23 cellular contexts compared by ENCODE assay signal in the genomic region with DNA sequence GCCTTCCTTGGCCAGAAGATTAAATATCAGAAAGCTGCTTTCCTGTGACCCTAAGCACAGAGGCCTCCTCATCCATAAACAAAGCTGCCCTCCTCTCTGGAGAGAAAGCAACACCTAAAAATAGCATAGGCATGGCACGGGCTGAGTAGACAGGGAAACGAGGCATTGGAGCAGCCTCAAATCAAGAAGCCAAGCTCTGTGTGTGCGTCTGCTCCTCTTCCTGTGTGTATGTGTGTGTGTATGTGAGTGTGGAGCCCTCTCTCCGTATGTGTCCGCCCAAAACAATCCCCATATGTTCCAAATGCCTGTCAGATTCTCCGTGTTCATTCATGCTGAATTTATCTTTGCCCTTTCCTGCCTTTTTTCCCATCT. TPM values are rescaled to one million over a fixed set of nuclear protein-coding genes. Genes with fewer than 3 reads are reported as not detected.
"Had no signal": no experiment of that assay in that cellular context is flagged by ENCODE, and none has a peak within 500 bp of the region (broad histone marks: within the 10 kb centered on the region; RNA-seq: fewer than 3 reads in every experiment).

No MANE protein-coding gene starts in this region.

- ATAC-seq: body of pancreas had no signal

- H3K9me3 ChIP-seq: body of pancreas, transverse colon, vagina had no signal

- H3K36me3 Mint-ChIP-seq: activated naive CD8-positive, alpha-beta T cell treated with anti-CD3 and anti-CD28 coated beads for 36 hours; mesothelial cell of epicardium had no signal

- H3K4me1 Mint-ChIP-seq: endodermal cell, mesothelial cell of epicardium had no signal

- DNase-seq: activated B cell treated with CpG ODN at 0.5 μM for 24 hours; activated CD4-positive, alpha-beta T cell treated with anti-CD3 and anti-CD28 coated beads, Interleukin-2, amount 10 ng/mL, durations not matched to agents 24 days and 14 days; activated CD8-positive, alpha-beta memory T cell treated with anti-CD3 and anti-CD28 coated beads, Interleukin-2, amount 50 U/mL, for 48 hours; activated naive CD8-positive, alpha-beta T cell treated with anti-CD3 and anti-CD28 coated beads for 36 hours; amygdala; body of pancreas; hypothalamus; retina; small intestine; stimulated activated CD4-positive, alpha-beta T cell treated with anti-CD3 and anti-CD28 coated beads, Interleukin-4, amount 100 ng/mL, for 4 hours; stimulated activated CD8-positive, alpha-beta memory T cell treated with anti-CD3 and anti-CD28 coated beads, Interleukin-4, amount 100 ng/mL, for 48 hours; stimulated activated naive CD4-positive, alpha-beta T cell treated with Interleukin-2 at 50 U/mL for 16 hours; substantia nigra; T-helper 2 cell; transverse colon had no signal

- H3K4me1 ChIP-seq: body of pancreas, parathyroid adenoma, transverse colon had no signal

- H3K27ac ChIP-seq: body of pancreas, parathyroid adenoma, transverse colon, vagina had no signal

- H3K4me3 Mint-ChIP-seq: activated B cell treated with CpG ODN at 0.5 μM for 24 hours; activated CD4-positive, alpha-beta T cell treated with anti-CD3 and anti-CD28 coated beads, Interleukin-2, amount 10 ng/mL, durations not matched to agents 24 days and 14 days; activated naive CD8-positive, alpha-beta T cell treated with anti-CD3 and anti-CD28 coated beads for 36 hours; endodermal cell; mesothelial cell of epicardium had no signal

- H3K27me3 ChIP-seq: body of pancreas, transverse colon, vagina had no signal

- H2AFZ ChIP-seq: parathyroid adenoma had no signal

- H3K9ac ChIP-seq: parathyroid adenoma had no signal

- H3K36me3 ChIP-seq: transverse colon, vagina had no signal

- H3K79me2 ChIP-seq: parathyroid adenoma had no signal

- H3K9me3 Mint-ChIP-seq: activated B cell treated with CpG ODN at 0.5 μM for 24 hours; activated naive CD8-positive, alpha-beta T cell treated with anti-CD3 and anti-CD28 coated beads for 36 hours; endodermal cell; mesothelial cell of epicardium had no signal

- H3K27ac Mint-ChIP-seq: activated B cell treated with CpG ODN at 0.5 μM for 24 hours; activated CD4-positive, alpha-beta T cell treated with anti-CD3 and anti-CD28 coated beads, Interleukin-2, amount 10 ng/mL, durations not matched to agents 24 days and 14 days; activated naive CD8-positive, alpha-beta T cell treated with anti-CD3 and anti-CD28 coated beads for 36 hours; endodermal cell; mesothelial cell of epicardium had no signal

- H3K4me3 ChIP-seq: body of pancreas, lung, transverse colon, vagina had no signal

RNA-seq across cellular contexts. Expression of gene KCNJ5, which starts 24.0 kb away (rescaled TPM):
- total RNA-seq: activated B cell treated with CpG ODN at 0.5 μM for 24 hours; activated CD4-positive, alpha-beta T cell treated with anti-CD3 and anti-CD28 coated beads, Interleukin-2, amount 10 ng/mL, durations not matched to agents 24 days and 14 days; activated naive CD8-positive, alpha-beta T cell treated with anti-CD3 and anti-CD28 coated beads for 36 hours; dermis microvascular lymphatic vessel endothelial cell had no signal

RNA-seq across cellular contexts. Expression of gene TP53AIP1, which starts 27.5 kb away (rescaled TPM):
- total RNA-seq: activated B cell treated with CpG ODN at 0.5 μM for 24 hours; activated CD4-positive, alpha-beta T cell treated with anti-CD3 and anti-CD28 coated beads, Interleukin-2, amount 10 ng/mL, durations not matched to agents 24 days and 14 days; activated naive CD8-positive, alpha-beta T cell treated with anti-CD3 and anti-CD28 coated beads for 36 hours; body of pancreas; dermis microvascular lymphatic vessel endothelial cell; endodermal cell; epithelial cell of proximal tubule had no signal

RNA-seq across cellular contexts. Expression of gene KCNJ1, which starts 48.0 kb away (rescaled TPM):
- total RNA-seq: activated B cell treated with CpG ODN at 0.5 μM for 24 hours; activated CD4-positive, alpha-beta T cell treated with anti-CD3 and anti-CD28 coated beads, Interleukin-2, amount 10 ng/mL, durations not matched to agents 24 days and 14 days; activated naive CD8-positive, alpha-beta T cell treated with anti-CD3 and anti-CD28 coated beads for 36 hours; body of pancreas; chondrocyte; endodermal cell; epithelial cell of proximal tubule; mesothelial cell of epicardium; transverse colon had no signal
